8 cellular contexts compared by ENCODE assay signal in the genomic region with DNA sequence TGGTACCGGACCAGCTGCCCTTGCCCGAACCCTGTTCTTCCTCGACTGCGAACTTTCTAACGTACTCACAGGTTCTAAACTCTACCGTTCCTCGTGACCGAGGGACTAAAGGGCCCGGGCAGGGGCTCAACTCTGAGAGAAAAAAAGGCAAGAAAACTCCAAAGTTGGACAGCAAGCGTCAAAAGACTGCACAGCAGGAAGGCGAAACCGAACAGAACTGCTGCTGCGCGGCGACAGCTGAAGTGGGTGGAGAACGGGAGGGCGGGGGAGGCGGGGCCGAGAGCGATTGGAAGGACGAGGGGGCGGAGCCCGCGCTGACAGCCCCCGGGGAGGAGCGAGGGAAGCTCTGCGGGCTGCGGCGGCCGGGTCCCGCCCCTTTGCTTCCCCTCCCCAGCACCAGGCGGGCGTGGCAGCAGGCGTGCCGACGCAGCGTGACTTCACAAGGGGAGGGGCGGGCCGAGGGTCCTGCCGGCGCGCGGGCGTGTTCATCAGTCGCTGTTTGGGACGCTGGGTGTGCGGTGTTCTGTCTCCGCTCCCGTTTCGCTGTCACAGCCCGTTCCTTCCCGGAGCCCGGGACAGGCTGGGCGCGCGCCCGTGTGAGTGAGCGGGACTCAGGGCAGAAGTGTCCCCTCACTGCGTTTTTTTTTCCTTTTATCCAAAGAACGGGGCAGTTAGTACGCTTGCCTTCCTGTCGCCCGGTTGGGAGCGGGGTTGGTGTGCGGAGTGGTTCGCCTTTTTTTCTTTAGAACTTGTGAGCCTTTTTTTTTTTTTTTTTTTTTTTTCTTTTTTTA. TPM values are rescaled to one million over a fixed set of nuclear protein-coding genes. Genes with fewer than 3 reads are reported as not detected.
DNase-seq lines count a peak whose midpoint lies in the region; ATAC-seq and TF ChIP-seq lines count a peak whose summit lies in the region.

A gene with protein sequence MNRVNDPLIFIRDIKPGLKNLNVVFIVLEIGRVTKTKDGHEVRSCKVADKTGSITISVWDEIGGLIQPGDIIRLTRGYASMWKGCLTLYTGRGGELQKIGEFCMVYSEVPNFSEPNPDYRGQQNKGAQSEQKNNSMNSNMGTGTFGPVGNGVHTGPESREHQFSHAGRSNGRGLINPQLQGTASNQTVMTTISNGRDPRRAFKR (plus strand): TSS at position 491 of the 791 bp plus-strand sequence. CDS start 479 bp downstream, outside the sequence.

- peaks cover 47% of the 10 kb centered on the region for H3K4me1 Mint-ChIP-seq in activated CD4-positive, alpha-beta T cell treated with anti-CD3 and anti-CD28 coated beads, Interleukin-2, amount 10 ng/mL, durations not matched to agents 24 days and 14 days

- peak within 1 kb of the TSS; percentile 99 for H3K4me3 Mint-ChIP-seq in activated CD4-positive, alpha-beta T cell treated with anti-CD3 and anti-CD28 coated beads, Interleukin-2, amount 10 ng/mL, durations not matched to agents 24 days and 14 days

- no peaks in the 10 kb centered on the region for H3K9me3 Mint-ChIP-seq in activated CD4-positive, alpha-beta T cell treated with anti-CD3 and anti-CD28 coated beads, Interleukin-2, amount 10 ng/mL, durations not matched to agents 24 days and 14 days

- intact Hi-C loops in activated CD4-positive, alpha-beta T cell treated with anti-CD3 and anti-CD28 coated beads, Interleukin-2, amount 10 ng/mL, durations not matched to agents 24 days and 14 days (cut with micrococcal nuclease), result loop anchor here (1.0 to 10.0 kb wide), 11 partner anchors 41 to 1913 kb away; partner anchors contain the start of genes OSGEPL1 and STAT4
- intact Hi-C loops in colonic mucosa (cut with DNase I), result no loop called here
- intact Hi-C loops in left colon (cut with DNase I, micrococcal nuclease), result no loop called here

- H3K27ac Mint-ChIP-seq in activated CD4-positive, alpha-beta T cell treated with anti-CD3 and anti-CD28 coated beads, Interleukin-2, amount 10 ng/mL, durations not matched to agents 24 days and 14 days, result peak within 1 kb of the TSS; percentile 100

- DNase-seq in C1 segment of cervical spinal cord (lab: John Stamatoyannopoulos, UW) (peak; percentile 72 to 98 (median 95)), NCI-H69 (lab: John Stamatoyannopoulos, UW) (peak; percentile 90), colonic mucosa (peak; percentile 98), left colon (peak; percentile 98 to 99)
- DNase-seq in activated CD4-positive, alpha-beta T cell treated with anti-CD3 and anti-CD28 coated beads, Interleukin-2, amount 10 ng/mL, durations not matched to agents 24 days and 14 days, result peak; percentile 100
- peak; percentile 98 for DNase-seq in stimulated activated CD4-positive, alpha-beta T cell treated with anti-CD3 and anti-CD28 coated beads, Interleukin-1b, Interleukin-23, amount 100 ng/mL, for 4 hours (ENCODE audit: low read depth in 2 of 2)

- no peaks in the 10 kb centered on the region for H3K36me3 ChIP-seq in colonic mucosa

- H3K27me3 ChIP-seq in colonic mucosa, result no peaks in the 10 kb centered on the region

- TF ChIP-seq CTCF in colonic mucosa (IDR thresholded peaks at IDR 0.05), result no peak

- H3K4me3 ChIP-seq in colonic mucosa, result peak within 1 kb of the TSS; percentile 46

- H3K27ac ChIP-seq in colonic mucosa, result peak within 1 kb of the TSS; percentile 92

- peak within 1 kb of the TSS; percentile 91 to 92 for H3K9ac ChIP-seq in colonic mucosa (ENCODE audit: low read depth in 2 of 2, low read length in 2 of 2)

- no peaks in the 10 kb centered on the region for H3K4me1 ChIP-seq in colonic mucosa

- H3K9me3 ChIP-seq in colonic mucosa, result no peaks in the 10 kb centered on the region

- no peaks in the 10 kb centered on the region for H3K27me3 Mint-ChIP-seq in activated CD4-positive, alpha-beta T cell treated with anti-CD3 and anti-CD28 coated beads, Interleukin-2, amount 10 ng/mL, durations not matched to agents 24 days and 14 days

- peaks cover 36% of the 10 kb centered on the region for H3K36me3 Mint-ChIP-seq in activated CD4-positive, alpha-beta T cell treated with anti-CD3 and anti-CD28 coated beads, Interleukin-2, amount 10 ng/mL, durations not matched to agents 24 days and 14 days (ENCODE audit: low read depth)

- peak; percentile 55 for ATAC-seq in GM19351 (IDR thresholded peaks at IDR 0.05; ENCODE audit: unreplicated experiment)
- ATAC-seq in HG03520 (IDR thresholded peaks at IDR 0.05; ENCODE audit: unreplicated experiment), result peak; percentile 61
- peak; percentile 96 for ATAC-seq in left colon

RNA-seq across cellular contexts. Expression of the gene that starts here (rescaled TPM):
- total RNA-seq in activated CD4-positive, alpha-beta T cell treated with anti-CD3 and anti-CD28 coated beads, Interleukin-2, amount 10 ng/mL, durations not matched to agents 24 days and 14 days, result 50.7 and 53.1 TPM in 2 replicates
- total RNA-seq in colonic mucosa (10 to 100 TPM; 10.1 to 15.9 TPM), left colon (10 to 100 TPM; 19.0 to 28.0 TPM)

Comparison
In these comparisons a context has a peak if more than half of its experiments do, and no peak if none do; other contexts are left out.
1. Peak in every context shown above with its lines: DNase-seq, ATAC-seq, H3K4me3 ChIP-seq and H3K27ac ChIP-seq.